20 cellular contexts compared by ENCODE assay signal in the genomic region with DNA sequence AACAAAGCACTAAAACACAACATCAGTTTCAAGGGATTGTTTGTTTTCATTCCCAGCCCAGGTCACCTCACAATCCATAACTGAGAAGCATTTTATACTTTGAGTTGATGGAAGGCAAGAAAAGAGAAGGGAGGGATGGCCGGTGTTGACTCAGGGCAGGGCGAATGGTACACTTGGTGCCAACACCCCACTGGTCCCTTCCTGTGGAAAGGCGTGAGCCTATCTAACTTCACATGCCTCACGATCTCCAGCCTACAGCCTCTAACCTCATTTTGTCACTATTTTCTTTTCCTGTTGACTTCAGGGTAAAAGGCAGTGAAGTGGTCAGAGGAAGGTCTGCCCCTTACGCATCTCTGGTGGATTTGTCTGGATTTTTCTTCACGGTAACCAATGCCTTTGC. TPM values are rescaled to one million over a fixed set of nuclear protein-coding genes. Genes with fewer than 3 reads are reported as not detected.
DNase-seq lines count a peak whose midpoint lies in the region; ATAC-seq, FAIRE-seq and TF ChIP-seq lines count a peak whose summit lies in the region.
"Had no signal": no experiment of that assay in that cellular context is flagged by ENCODE, and none has a peak within 500 bp of the region (broad histone marks: within the 10 kb centered on the region; RNA-seq: fewer than 3 reads in every experiment).

No MANE protein-coding gene starts in this region.

- H3K9me3 ChIP-seq in heart right ventricle (no peaks in the 10 kb centered on the region), mesodermal cell (ENCODE audit: control insufficient read depth, low read length) (no peaks in the 10 kb centered on the region), small intestine (ENCODE audit: control insufficient read depth, low read depth) (no peaks in the 10 kb centered on the region)

- H3K36me3 ChIP-seq in heart right ventricle (no peaks in the 10 kb centered on the region), mesodermal cell (ENCODE audit: control insufficient read depth, insufficient read depth, low read length) (no peaks in the 10 kb centered on the region), small intestine (ENCODE audit: control insufficient read depth in 2 of 2, insufficient read depth in 2 of 2, low read length in 2 of 2) (no peaks in the 10 kb centered on the region)

- H3K4me3 ChIP-seq in heart right ventricle (peak overlapping the region in 4 of 10 donors; percentile 7 to 31 (median 25)), mesodermal cell (ENCODE audit: extremely low read depth, insufficient read depth, low read length, poor library complexity, severe bottlenecking) (no peak overlapping the region), small intestine (ENCODE audit: low read depth in 1 of 2, low read length in 2 of 2) (no peak overlapping the region)

- intact Hi-C loops in heart right ventricle (cut with DNase I), result no loop called here
- intact Hi-C loops in left ventricle myocardium superior (cut with micrococcal nuclease), result no loop called here

- DNase-seq in heart right ventricle, result no peak
- DNase-seq in left ventricle myocardium superior, result no peak
- peak; percentile 42 for DNase-seq in dermis blood vessel endothelial cell
- no peak for DNase-seq in small intestine
- DNase-seq in activated CD4-positive, alpha-beta T cell treated with anti-CD3 and anti-CD28 coated beads, Interleukin-2, amount 50 U/mL, for 1 hour, result no peak
- DNase-seq: CD4-positive, alpha-beta memory T cell; DMS79; GOT3; KG1; NCI-H1436; NCI-H2029; NCI-H2171; NCI-H446; NCI-H69; NK-92 treated with Interleukin-12 subunit alpha and Interleukin-12 subunit beta, amount 100 ng/mL, for 24 hours; OCI-M1 had no signal

- no peak for TF ChIP-seq CTCF in heart right ventricle (IDR thresholded peaks at IDR 0.05)

- WGBS in heart right ventricle, 2 donors, result 57 to 60% methylated on average over 6 of the region's 6 CpGs
- WGBS in mesodermal cell (ENCODE audit: insufficient coverage in 2 of 2), 2 experiments, result 93 to 94% methylated on average over 2 to 6 of the region's 6 CpGs
- WGBS in small intestine, 3 donors, result 85 to 96% (median 88%) methylated on average over 6 of the region's 6 CpGs

- ATAC-seq in heart right ventricle, result peak in 3 of 8 donors; percentile 16 to 31 (median 16)
- ATAC-seq in left ventricle myocardium superior, result no peak
- no peak for ATAC-seq in HG03521 (IDR thresholded peaks at IDR 0.05; ENCODE audit: unreplicated experiment)

- H3K4me1 ChIP-seq in heart right ventricle (peaks cover 0 to 44% (median 25%) of the 10 kb centered on the region in 9 donors), mesodermal cell (ENCODE audit: control insufficient read depth, insufficient read depth, low read length, poor library complexity, severe bottlenecking) (peaks cover 29% of the 10 kb centered on the region), small intestine (ENCODE audit: control insufficient read depth in 2 of 2, insufficient read depth in 1 of 2, low read depth in 1 of 2, low read length in 1 of 2) (no peaks in the 10 kb centered on the region)

- H3K27ac ChIP-seq in heart right ventricle (peak overlapping the region in 7 of 10 donors; percentile 28 to 69 (median 36)), mesodermal cell (ENCODE audit: low read depth, low read length, severe bottlenecking) (peak overlapping the region; percentile 53), temporal lobe (ENCODE audit: low read depth, low read length) (peak overlapping the region; percentile 30), small intestine (ENCODE audit: low read depth in 1 of 2, low read length in 1 of 2) (no peak overlapping the region)
- H3K27ac ChIP-seq: RWPE1 had no signal

- H3K27me3 ChIP-seq in heart right ventricle, result peaks cover 0 to 3% (median 0%) of the 10 kb centered on the region in 7 donors
- no peaks in the 10 kb centered on the region for H3K27me3 ChIP-seq in small intestine (ENCODE audit: control insufficient read depth in 2 of 2, insufficient read depth in 2 of 2, low read length in 2 of 2)

- FAIRE-seq in small intestine (lab: Jason Lieb, UNC), result no peak

RNA-seq across cellular contexts. Expression of gene SASH1, which starts 53.5 kb away (rescaled TPM):
- total RNA-seq in heart right ventricle (10 to 100 TPM; 19.0 to 47.1 (median 27.1) TPM), left ventricle myocardium superior (31.8 TPM), dermis blood vessel endothelial cell (112 and 160 TPM in 2 replicates), temporal lobe (19.4 TPM)
- polyA plus RNA-seq in heart right ventricle (10 to 100 TPM in 1 of 2 donors, 1 to 10 TPM in 1; 6.9 to 19.6 TPM), small intestine (10 to 100 TPM in 1 of 3 donors, 1 to 10 TPM in 2; 1.3 to 16.1 (median 4.1) TPM)
- polyA plus RNA-seq in mesodermal cell (2013, experiment 1 of 2), result 42.4 TPM
- 35.2 TPM for polyA plus RNA-seq in mesodermal cell (2013, experiment 2 of 2)

Comparison
In these comparisons a context has a peak if more than half of its experiments do, and no peak if none do; other contexts are left out.
1. H3K27ac ChIP-seq: peak in heart right ventricle (7 of 10), mesodermal cell (single experiment) and temporal lobe (single experiment); none in small intestine (0 of 2).